In genomic region chr6:111795558-111795957, GRCh38 we compare ENCODE assay signal across 17 cellular contexts.
DNase-seq lines count a peak whose midpoint lies in the region; ATAC-seq and TF ChIP-seq lines count a peak whose summit lies in the region.
"Had no signal": no experiment of that assay in that cellular context is flagged by ENCODE, and none has a peak within 500 bp of the region (broad histone marks: within the 10 kb centered on the region; RNA-seq: fewer than 3 reads in every experiment).

No MANE protein-coding gene starts in this region.

- H3K4me1 Mint-ChIP-seq in T-helper 1 cell treated with Interleukin-12 subunit alpha and Interleukin-12 subunit beta and Interleukin-4 antibody, amounts not matched to agents 30 μg/mL and 1 μg/mL, for 36 hours (ENCODE audit: low read depth): peaks cover 69% of the 10 kb centered on the region
- H3K4me1 Mint-ChIP-seq in CD8-positive, alpha-beta memory T cell: peaks cover 24 to 80% (median 80%) of the 10 kb centered on the region in 3 donors
- H3K4me1 Mint-ChIP-seq in activated CD4-positive, alpha-beta memory T cell treated with anti-CD3 and anti-CD28 coated beads, Interleukin-2, amount 10 ng/mL, durations not matched to agents 7 days and 5 days: peaks cover 78% of the 10 kb centered on the region
- H3K4me1 Mint-ChIP-seq in glutamatergic neuron (ENCODE audit: low read depth, unreplicated experiment): peaks cover 61% of the 10 kb centered on the region

- POLR2A ChIA-PET in CD8-positive, alpha-beta memory T cell (lab: Charles Lee): interaction anchor here (1.2 kb wide), 1 partner anchor 9 kb away, joined by 3 read pairs; no protein-coding TSS in a partner anchor
- POLR2A ChIA-PET in activated CD4-positive, alpha-beta memory T cell treated with anti-CD3 and anti-CD28 coated beads, Interleukin-2, amount 10 ng/mL, durations not matched to agents 7 days and 5 days (lab: Charles Lee): interaction anchor here (0.6 to 2.8 kb wide), 7 partner anchors 8 to 36 kb away, joined by 3 to 20 read pairs (median 5); no protein-coding TSS in a partner anchor

- CTCF ChIA-PET in CD8-positive, alpha-beta memory T cell (lab: Charles Lee): interaction anchor here (0.8 to 1.3 kb wide), 2 partner anchors 19 to 233 kb away, joined by 3 read pairs; no protein-coding TSS in a partner anchor
- CTCF ChIA-PET in activated CD4-positive, alpha-beta memory T cell treated with anti-CD3 and anti-CD28 coated beads, Interleukin-2, amount 10 ng/mL, durations not matched to agents 7 days and 5 days (lab: Charles Lee): interaction anchor here (0.8 to 1.9 kb wide), 5 partner anchors 8 to 78 kb away, joined by 3 to 4 read pairs (median 4); partner anchors contain the start of gene FYN

- H3K9me3 Mint-ChIP-seq in T-helper 1 cell treated with Interleukin-12 subunit alpha and Interleukin-12 subunit beta and Interleukin-4 antibody, amounts not matched to agents 30 μg/mL and 1 μg/mL, for 36 hours: no peaks in the 10 kb centered on the region
- peaks cover 0 to 2% (median 0%) of the 10 kb centered on the region in 5 donors for H3K9me3 Mint-ChIP-seq in CD8-positive, alpha-beta memory T cell
- no peaks in the 10 kb centered on the region for H3K9me3 Mint-ChIP-seq in activated CD4-positive, alpha-beta memory T cell treated with anti-CD3 and anti-CD28 coated beads, Interleukin-2, amount 10 ng/mL, durations not matched to agents 7 days and 5 days
- H3K9me3 Mint-ChIP-seq in glutamatergic neuron (ENCODE audit: unreplicated experiment): peaks cover 8% of the 10 kb centered on the region

- no peaks in the 10 kb centered on the region for H3K9me3 ChIP-seq in CD8-positive, alpha-beta memory T cell (ENCODE audit: low read length)
- H3K9me3 ChIP-seq in aorta (ENCODE audit: control insufficient read depth, low read length): no peaks in the 10 kb centered on the region
- H3K9me3 ChIP-seq: gastrocnemius medialis had no signal

- peak overlapping the region; percentile 21 for H3K4me3 Mint-ChIP-seq in T-helper 1 cell treated with Interleukin-12 subunit alpha and Interleukin-12 subunit beta and Interleukin-4 antibody, amounts not matched to agents 30 μg/mL and 1 μg/mL, for 36 hours
- peak overlapping the region; percentile 89 to 100 (median 94) for H3K4me3 Mint-ChIP-seq in CD8-positive, alpha-beta memory T cell
- peak overlapping the region; percentile 42 for H3K4me3 Mint-ChIP-seq in activated CD4-positive, alpha-beta memory T cell treated with anti-CD3 and anti-CD28 coated beads, Interleukin-2, amount 10 ng/mL, durations not matched to agents 7 days and 5 days
- no peak overlapping the region for H3K4me3 Mint-ChIP-seq in glutamatergic neuron (ENCODE audit: unreplicated experiment)
- H3K4me3 Mint-ChIP-seq: B cell had no signal

- no peak for TF ChIP-seq CTCF in glutamatergic neuron (IDR thresholded peaks at IDR 0.05; ENCODE audit: partially characterized antibody, unreplicated experiment)

- 96 to 98% methylated on average over 2 of the region's 2 CpGs for WGBS in aorta, 2 donors

- peak overlapping the region; percentile 72 for H3K27ac Mint-ChIP-seq in T-helper 1 cell treated with Interleukin-12 subunit alpha and Interleukin-12 subunit beta and Interleukin-4 antibody, amounts not matched to agents 30 μg/mL and 1 μg/mL, for 36 hours
- peak overlapping the region in 7 of 8 donors; percentile 96 to 99 (median 98) for H3K27ac Mint-ChIP-seq in CD8-positive, alpha-beta memory T cell
- peak overlapping the region; percentile 87 for H3K27ac Mint-ChIP-seq in activated CD4-positive, alpha-beta memory T cell treated with anti-CD3 and anti-CD28 coated beads, Interleukin-2, amount 10 ng/mL, durations not matched to agents 7 days and 5 days
- H3K27ac Mint-ChIP-seq in glutamatergic neuron (ENCODE audit: unreplicated experiment): peak overlapping the region; percentile 59
- H3K27ac Mint-ChIP-seq: B cell had no signal

- no peaks in the 10 kb centered on the region for H3K36me3 ChIP-seq in CD8-positive, alpha-beta memory T cell (ENCODE audit: insufficient read depth, low read length)
- peaks cover 0 to 3% of the 10 kb centered on the region in 2 donors for H3K36me3 ChIP-seq in aorta (ENCODE audit: control insufficient read depth in 1 of 2, insufficient read depth in 2 of 2, low read length in 1 of 2)
- H3K36me3 ChIP-seq: gastrocnemius medialis, WERI-Rb-1 had no signal

- H3K27me3 Mint-ChIP-seq in T-helper 1 cell treated with Interleukin-12 subunit alpha and Interleukin-12 subunit beta and Interleukin-4 antibody, amounts not matched to agents 30 μg/mL and 1 μg/mL, for 36 hours (ENCODE audit: low read depth): no peaks in the 10 kb centered on the region
- no peaks in the 10 kb centered on the region for H3K27me3 Mint-ChIP-seq in CD8-positive, alpha-beta memory T cell
- no peaks in the 10 kb centered on the region for H3K27me3 Mint-ChIP-seq in activated CD4-positive, alpha-beta memory T cell treated with anti-CD3 and anti-CD28 coated beads, Interleukin-2, amount 10 ng/mL, durations not matched to agents 7 days and 5 days
- H3K27me3 Mint-ChIP-seq in glutamatergic neuron (ENCODE audit: unreplicated experiment): peaks cover 5% of the 10 kb centered on the region
- H3K27me3 Mint-ChIP-seq: B cell had no signal

- peak overlapping the region; percentile 64 for H3K4me3 ChIP-seq in CD8-positive, alpha-beta memory T cell (ENCODE audit: low read length)
- no peak overlapping the region for H3K4me3 ChIP-seq in aorta (ENCODE audit: low read length in 2 of 2)
- H3K4me3 ChIP-seq: gastrocnemius medialis had no signal

- intact Hi-C loops in aorta (cut with DNase I): no loop called here

- no peak for ATAC-seq in aorta (ENCODE audit: low FRiP score)
- ATAC-seq: gastrocnemius medialis had no signal

- H3K4me1 ChIP-seq in CD8-positive, alpha-beta memory T cell (ENCODE audit: insufficient read depth, low read length): peaks cover 64% of the 10 kb centered on the region
- H3K4me1 ChIP-seq in aorta (ENCODE audit: control insufficient read depth in 1 of 2, insufficient read depth in 2 of 2, low read length in 2 of 2): no peaks in the 10 kb centered on the region

- peak overlapping the region; percentile 70 for H3K27ac ChIP-seq in CD8-positive, alpha-beta memory T cell (ENCODE audit: low read depth, low read length)
- H3K27ac ChIP-seq in aorta (ENCODE audit: low read depth in 1 of 2, low read length in 2 of 2): no peak overlapping the region
- H3K27ac ChIP-seq: 22Rv1, gastrocnemius medialis, WERI-Rb-1 had no signal

- H3K27me3 ChIP-seq in CD8-positive, alpha-beta memory T cell (ENCODE audit: insufficient read depth, low read length, poor library complexity, severe bottlenecking): no peaks in the 10 kb centered on the region
- H3K27me3 ChIP-seq in aorta (ENCODE audit: control insufficient read depth in 1 of 2, insufficient read depth in 2 of 2, low read length in 1 of 2): no peaks in the 10 kb centered on the region
- H3K27me3 ChIP-seq: gastrocnemius medialis had no signal

- peaks cover 20% of the 10 kb centered on the region for H3K36me3 Mint-ChIP-seq in T-helper 1 cell treated with Interleukin-12 subunit alpha and Interleukin-12 subunit beta and Interleukin-4 antibody, amounts not matched to agents 30 μg/mL and 1 μg/mL, for 36 hours (ENCODE audit: low read depth)
- peaks cover 0 to 49% (median 3%) of the 10 kb centered on the region in 3 donors for H3K36me3 Mint-ChIP-seq in CD8-positive, alpha-beta memory T cell
- H3K36me3 Mint-ChIP-seq in activated CD4-positive, alpha-beta memory T cell treated with anti-CD3 and anti-CD28 coated beads, Interleukin-2, amount 10 ng/mL, durations not matched to agents 7 days and 5 days (ENCODE audit: low read depth): peaks cover 15% of the 10 kb centered on the region
- no peaks in the 10 kb centered on the region for H3K36me3 Mint-ChIP-seq in glutamatergic neuron (ENCODE audit: unreplicated experiment)

- no peak for DNase-seq in T-helper 1 cell
- DNase-seq in CD8-positive, alpha-beta memory T cell: no peak
- DNase-seq in activated CD4-positive, alpha-beta memory T cell treated with anti-CD3 and anti-CD28 coated beads, Interleukin-2, amount 10 ng/mL, durations not matched to agents 7 days and 5 days: no peak
- DNase-seq in glutamatergic neuron: no peak
- no peak for DNase-seq in NCI-H1105 (lab: John Stamatoyannopoulos, UW)
- no peak for DNase-seq in aorta
- no peak for DNase-seq in NCI-H748 (lab: John Stamatoyannopoulos, UW; ENCODE audit: unreplicated experiment)
- DNase-seq: gastrocnemius medialis, kidney glomerular epithelial cell, mammary epithelial cell, NCI-H1417, NCI-H510A treated with DMSO at 0.1 percent for 48 hours, SHP77, WERI-Rb-1 had no signal
